30 cellular contexts compared by ENCODE assay signal in the genomic region with DNA sequence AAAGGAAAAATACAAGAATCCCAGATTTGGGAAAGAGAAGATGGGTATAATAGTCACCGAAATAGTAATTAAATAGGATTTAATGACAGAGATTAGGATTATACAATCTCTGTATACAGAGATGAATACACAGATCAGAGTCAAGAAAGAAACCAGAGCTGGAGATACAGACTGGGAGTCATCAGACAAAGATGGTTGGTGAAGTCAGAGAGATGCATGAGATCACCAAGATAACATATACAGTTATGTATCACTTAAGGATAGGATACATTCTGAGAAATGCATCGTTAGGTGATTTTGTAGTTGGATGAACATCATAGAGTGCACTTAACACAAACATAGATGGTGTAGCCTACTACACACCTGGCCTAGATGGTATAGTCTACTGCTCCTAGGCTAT. TPM values are rescaled to one million over a fixed set of nuclear protein-coding genes. Genes with fewer than 3 reads are reported as not detected.
"Had no signal": no experiment of that assay in that cellular context is flagged by ENCODE, and none has a peak within 500 bp of the region (broad histone marks: within the 10 kb centered on the region; RNA-seq: fewer than 3 reads in every experiment).

No MANE protein-coding gene starts in this region.

- DNase-seq: activated B cell treated with CpG ODN at 0.5 μM for 24 hours; activated CD4-positive, alpha-beta T cell treated with anti-CD3 and anti-CD28 coated beads for 48 hours; activated CD4-positive, alpha-beta T cell treated with anti-CD3 and anti-CD28 coated beads, Interleukin-2, amount 50 U/mL, for 1 hour; activated CD4-positive, alpha-beta T cell treated with anti-CD3 and anti-CD28 coated beads, Interleukin-2, amount 50 U/mL, for 48 hours; activated CD8-positive, alpha-beta memory T cell treated with anti-CD3 and anti-CD28 coated beads for 24 hours; activated CD8-positive, alpha-beta T cell treated with anti-CD3 and anti-CD28 coated beads for 36 hours; activated effector memory CD4-positive, alpha-beta T cell treated with Interleukin-2 at 50 U/mL for 16 hours; activated gamma-delta T cell treated with Interleukin-2 at 50 U/mL for 16 hours; activated naive CD4-positive, alpha-beta T cell treated with anti-CD3 and anti-CD28 coated beads, Interleukin-2, amount 50 U/mL, for 16 hours; activated naive CD4-positive, alpha-beta T cell treated with Interleukin-2 at 50 U/mL for 16 hours; activated T-cell treated with anti-CD3 and anti-CD28 coated beads, Interleukin-2, amount 50 U/mL, for 4 hours; amygdala; aorta; body of pancreas; caudate nucleus; cortex of kidney; effector CD8-positive, alpha-beta T cell; foreskin fibroblast; T-helper 1 cell; T-helper 17 cell; T1000; WERI-Rb-1 had no signal

- H3K27ac Mint-ChIP-seq: activated B cell treated with CpG ODN at 0.5 μM for 24 hours; activated CD8-positive, alpha-beta T cell treated with anti-CD3 and anti-CD28 coated beads for 36 hours; activated naive CD8-positive, alpha-beta T cell; activated T-helper 17 cell treated with anti-CD3 and anti-CD28 coated beads, Interleukin-2, amount 50 U/mL, for 72 hours; T-helper 17 cell; T-helper 2 cell treated with Interferon-gamma antibody and Interleukin-4, amounts not matched to agents 5 μg/mL and 100 μg/mL, for 36 hours had no signal

- H3K36me3 Mint-ChIP-seq: activated naive CD8-positive, alpha-beta T cell had no signal

- H3K4me3 Mint-ChIP-seq: activated B cell treated with CpG ODN at 0.5 μM for 24 hours; activated CD8-positive, alpha-beta T cell treated with anti-CD3 and anti-CD28 coated beads for 36 hours; activated naive CD8-positive, alpha-beta T cell; activated T-cell treated with anti-CD3 and anti-CD28 coated beads, Interleukin-2, amount 50 U/mL, for 4 hours; activated T-helper 17 cell treated with anti-CD3 and anti-CD28 coated beads, Interleukin-2, amount 50 U/mL, for 72 hours; T-helper 17 cell; T-helper 2 cell treated with Interferon-gamma antibody and Interleukin-4, amounts not matched to agents 5 μg/mL and 100 μg/mL, for 36 hours had no signal

- ATAC-seq: activated CD4-positive, CD25-positive, alpha-beta regulatory T cell treated with anti-CD3 and anti-CD28 coated beads, Interleukin-2, amount 50 U/mL, for 24 hours; activated CD8-positive, alpha-beta T cell treated with anti-CD3 and anti-CD28 coated beads for 36 hours; activated T-helper 17 cell treated with anti-CD3 and anti-CD28 coated beads, Interleukin-2, amount 50 U/mL, for 72 hours; body of pancreas; esophagus mucosa; T-helper 17 cell had no signal

- H3K27me3 ChIP-seq: body of pancreas had no signal

- H3K36me3 ChIP-seq: WERI-Rb-1 had no signal

- H3K27me3 Mint-ChIP-seq: activated B cell treated with CpG ODN at 0.5 μM for 24 hours; activated T-helper 17 cell treated with anti-CD3 and anti-CD28 coated beads, Interleukin-2, amount 50 U/mL, for 72 hours had no signal

- FAIRE-seq: colon, endometrium, frontal cortex had no signal

- H3K4me1 Mint-ChIP-seq: activated B cell treated with CpG ODN at 0.5 μM for 24 hours; activated T-helper 17 cell treated with anti-CD3 and anti-CD28 coated beads, Interleukin-2, amount 50 U/mL, for 72 hours had no signal

- H3K9me3 Mint-ChIP-seq: activated B cell treated with CpG ODN at 0.5 μM for 24 hours; activated CD8-positive, alpha-beta T cell treated with anti-CD3 and anti-CD28 coated beads for 36 hours; activated T-cell treated with anti-CD3 and anti-CD28 coated beads, Interleukin-2, amount 50 U/mL, for 4 hours; activated T-helper 17 cell treated with anti-CD3 and anti-CD28 coated beads, Interleukin-2, amount 50 U/mL, for 72 hours; T-helper 2 cell treated with Interferon-gamma antibody and Interleukin-4, amounts not matched to agents 5 μg/mL and 100 μg/mL, for 36 hours had no signal

- H3K4me1 ChIP-seq: body of pancreas had no signal

- H3K4me3 ChIP-seq: body of pancreas had no signal

- H3K9me3 ChIP-seq: body of pancreas had no signal

- H3K27ac ChIP-seq: body of pancreas, WERI-Rb-1 had no signal

RNA-seq across cellular contexts. Expression of a gene that starts 49.8 kb away (rescaled TPM):
- total RNA-seq: activated B cell treated with CpG ODN at 0.5 μM for 24 hours; activated T-helper 17 cell treated with anti-CD3 and anti-CD28 coated beads, Interleukin-2, amount 50 U/mL, for 72 hours; T-helper 17 cell had no signal
